In the genomic region with DNA sequence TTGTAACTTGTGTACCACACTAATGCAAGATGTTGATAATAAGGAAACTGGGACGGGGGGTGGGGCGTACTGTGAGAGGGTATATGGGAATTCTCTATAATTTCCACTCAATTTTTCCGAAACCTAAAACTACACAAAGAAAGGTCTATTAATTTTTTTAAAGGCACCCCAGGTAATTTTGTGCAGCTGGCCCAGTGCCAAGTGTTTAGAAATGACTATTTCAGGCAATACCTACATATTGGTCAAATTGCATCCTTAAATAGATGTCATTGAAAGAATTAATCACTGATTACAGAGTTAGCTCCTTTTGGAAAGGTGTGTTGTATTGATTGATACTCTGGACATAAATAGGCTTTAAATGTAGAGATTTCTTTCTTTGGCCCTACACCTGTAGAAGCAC, we compare ENCODE assay signal across 7 cellular contexts.
"Had no signal": no experiment of that assay in that cellular context is flagged by ENCODE, and none has a peak within 500 bp of the region (broad histone marks: within the 10 kb centered on the region; RNA-seq: fewer than 3 reads in every experiment).

No MANE protein-coding gene starts in this region.

- H2AFZ ChIP-seq: GM23248 had no signal

- H3K4me3 ChIP-seq: GM23248, HAP-1 had no signal

- H3K36me3 Mint-ChIP-seq: IgD-negative memory B cell had no signal

- H3K4me1 ChIP-seq: HAP-1 had no signal

- ATAC-seq: HepG2 had no signal

- H3K4me2 ChIP-seq: KMS-11 had no signal

- H3K9ac ChIP-seq: GM23248, KMS-11 had no signal

- DNase-seq: GOT3 had no signal

- H3K27ac ChIP-seq: GM23248, HL-60, KMS-11 had no signal

- H3K36me3 ChIP-seq: HAP-1 had no signal

- H3K27me3 Mint-ChIP-seq: IgD-negative memory B cell had no signal

- H3K4me3 Mint-ChIP-seq: IgD-negative memory B cell had no signal

- H3K27ac Mint-ChIP-seq: IgD-negative memory B cell had no signal

- H3K9me3 ChIP-seq: HAP-1 had no signal

- FAIRE-seq: HepG2 had no signal
